ENCODE assay signal across 23 cellular contexts in the genomic region with DNA sequence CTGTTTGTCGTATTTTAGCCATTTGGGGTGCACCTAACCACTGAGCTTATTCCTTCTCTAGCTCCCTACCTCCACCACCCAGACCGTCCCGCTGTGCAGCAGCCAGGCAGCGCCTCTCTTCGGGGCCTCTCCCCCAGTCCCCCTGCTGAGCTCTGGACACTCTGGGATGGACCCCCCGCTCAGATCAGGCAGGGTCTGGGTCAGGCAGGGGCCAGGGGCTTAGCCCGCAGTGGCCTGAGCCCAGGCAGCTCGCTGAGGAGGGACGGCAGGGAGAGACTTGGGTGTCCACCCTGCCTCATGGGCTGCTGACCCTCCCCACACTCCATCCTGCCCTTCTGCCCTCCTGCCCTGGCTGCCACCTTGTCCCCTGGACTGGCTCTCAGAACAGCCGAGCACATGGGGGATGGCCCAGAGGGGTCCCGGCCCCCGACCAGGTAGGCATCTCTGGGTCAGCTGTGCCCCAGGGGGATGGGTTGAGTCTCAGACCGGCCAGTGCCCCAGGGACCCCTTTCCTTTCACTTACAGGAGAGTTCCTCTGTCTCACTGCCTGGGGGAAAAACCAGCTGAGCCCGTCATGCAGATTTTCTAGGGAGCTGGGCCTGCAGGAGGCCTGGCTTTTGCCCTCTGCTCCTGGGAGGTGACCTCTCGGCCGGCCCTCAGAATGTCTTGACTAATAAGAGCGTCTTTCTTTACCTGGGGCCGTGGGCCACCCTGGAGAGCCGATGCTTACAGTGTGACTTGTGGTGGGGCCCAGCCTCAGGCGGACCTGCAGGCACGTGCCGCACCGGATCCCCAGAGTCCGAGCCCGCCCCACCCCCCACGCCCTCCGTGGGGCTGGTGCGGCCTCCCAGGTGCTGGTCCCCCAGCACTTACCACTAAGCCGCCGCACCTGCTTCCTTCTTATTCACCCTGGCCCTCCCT. TPM values are rescaled to one million over a fixed set of nuclear protein-coding genes. Genes with fewer than 3 reads are reported as not detected.
A peak's percentile ranks its signal among the peaks of the same experiment; 100 is the strongest.
DNase-seq lines count a peak whose midpoint lies in the region; ATAC-seq and TF ChIP-seq lines count a peak whose summit lies in the region.
"Had no signal": no experiment of that assay in that cellular context is flagged by ENCODE, and none has a peak within 500 bp of the region (broad histone marks: within the 10 kb centered on the region; RNA-seq: fewer than 3 reads in every experiment).

No MANE protein-coding gene starts in this region.

- DNase-seq in ELF-1 (ENCODE audit: low read depth, low spot score) (peak; percentile 86), MM.1S (peak; percentile 55), islet precursor cell (peak; percentile 90), posterior vena cava (ENCODE audit: low spot score) (peak; percentile 74), NCI-H2171 treated with DMSO at 0.1 percent for 48 hours (lab: John Stamatoyannopoulos, UW) (no peak), NCI-H446 (lab: John Stamatoyannopoulos, UW) (no peak), NCI-H2196 (lab: John Stamatoyannopoulos, UW; ENCODE audit: unreplicated experiment) (no peak)
- DNase-seq: activated CD4-positive, alpha-beta T cell treated with anti-CD3 and anti-CD28 coated beads for 36 hours; activated T-cell treated with anti-CD3 and anti-CD28 coated beads, Interleukin-2, amount 50 U/mL, for 4 hours; central memory CD4-positive, alpha-beta T cell; DMS 273 treated with DMSO at 0.1 percent for 48 hours; erythroblast; foreskin fibroblast; GDM1; NCI-H2227 treated with DMSO at 0.1 percent for 48 hours; NCI-H774; SHP77 treated with DMSO at 0.1 percent for 48 hours; stimulated activated CD4-positive, alpha-beta T cell treated with anti-CD3 and anti-CD28 coated beads, Interleukin-12 subunit alpha, Interleukin-12 subunit beta, amount 100 ng/mL, for 4 hours had no signal

- TF ChIP-seq CTCF in MM.1S (IDR thresholded peaks at IDR 0.05; ENCODE audit: low read length): no peak

- H3K4me2 ChIP-seq in MM.1S (ENCODE audit: low read depth, low read length): no peak overlapping the region
- H3K4me2 ChIP-seq: hepatocyte had no signal

- intact Hi-C loops in posterior vena cava (cut with DNase I): no loop called here

- no peak overlapping the region for H2AFZ ChIP-seq in MM.1S (ENCODE audit: low read length)
- H2AFZ ChIP-seq: hepatocyte had no signal

- H3K27me3 ChIP-seq in MM.1S (replicated peaks; ENCODE audit: insufficient read depth, low read length): no peaks in the 10 kb centered on the region
- H3K27me3 ChIP-seq: ascending aorta, hepatocyte had no signal

- H3K4me3 ChIP-seq in MM.1S (ENCODE audit: low read length): no peak overlapping the region
- H3K4me3 ChIP-seq: ascending aorta, hepatocyte had no signal

- no peak overlapping the region for H3K27ac ChIP-seq in MM.1S (ENCODE audit: low read length)
- H3K27ac ChIP-seq: ascending aorta, hepatocyte had no signal

- no peaks in the 10 kb centered on the region for H3K4me1 ChIP-seq in MM.1S (ENCODE audit: low read length)
- H3K4me1 ChIP-seq: ascending aorta had no signal

- no peaks in the 10 kb centered on the region for H3K36me3 ChIP-seq in MM.1S (replicated peaks; ENCODE audit: insufficient read depth, low read length)
- H3K36me3 ChIP-seq: ascending aorta had no signal

- ATAC-seq in GM18868 (IDR thresholded peaks at IDR 0.05; ENCODE audit: unreplicated experiment): no peak
- ATAC-seq: activated CD4-positive, alpha-beta T cell treated with anti-CD3 and anti-CD28 coated beads for 36 hours; activated naive CD4-positive, alpha-beta T cell treated with anti-CD3 and anti-CD28 coated beads, Interleukin-2, amount 50 U/mL, for 72 hours; activated T-cell treated with anti-CD3 and anti-CD28 coated beads, Interleukin-2, amount 50 U/mL, for 4 hours had no signal

- H3K79me2 ChIP-seq in MM.1S (ENCODE audit: low read length): no peaks in the 10 kb centered on the region
- H3K79me2 ChIP-seq: hepatocyte had no signal

- no peaks in the 10 kb centered on the region for H3K9me3 ChIP-seq in MM.1S (replicated peaks; ENCODE audit: insufficient read depth, low read length)
- H3K9me3 ChIP-seq: ascending aorta had no signal

- no peaks in the 10 kb centered on the region for H3F3A ChIP-seq in MM.1S (ENCODE audit: insufficient read depth, low read length)

- no peaks in the 10 kb centered on the region for H4K20me1 ChIP-seq in MM.1S (ENCODE audit: insufficient read depth, low read length)

- no peak overlapping the region for H3K9ac ChIP-seq in MM.1S (ENCODE audit: low read length)

- H3K9me2 ChIP-seq in MM.1S (replicated peaks; ENCODE audit: insufficient read depth, low read length): no peaks in the 10 kb centered on the region

RNA-seq across cellular contexts. Expression of a gene that starts 22.8 kb away (rescaled TPM):
- total RNA-seq in posterior vena cava: 10 to 100 TPM; 75.3 to 85.8 TPM
- total RNA-seq: OCI-LY7 had no signal

Comparison
In these comparisons a context has a peak if more than half of its experiments do, and no peak if none do; other contexts are left out.
1. DNase-seq: peak in ELF-1 (single experiment), MM.1S (single experiment), islet precursor cell (single experiment) and posterior vena cava (single experiment); none in NCI-H2171 treated with DMSO at 0.1 percent for 48 hours (single experiment), NCI-H446 (0 of 2) and NCI-H2196 (single experiment).